In genomic region chr11:131064373-131064991, GRCh38 we compare ENCODE assay signal across 8 cellular contexts.
DNase-seq lines count a peak whose midpoint lies in the region; ATAC-seq and TF ChIP-seq lines count a peak whose summit lies in the region.

No MANE protein-coding gene starts in this region.

- H3K4me1 ChIP-seq in adipocyte (ENCODE audit: control insufficient read depth, insufficient read depth, low read length) (no peaks in the 10 kb centered on the region), right cardiac atrium (ENCODE audit: control insufficient read depth, insufficient read depth, low read length) (no peaks in the 10 kb centered on the region)

- H3K9me3 ChIP-seq in adipocyte (ENCODE audit: control insufficient read depth, low read length): no peaks in the 10 kb centered on the region
- no peaks in the 10 kb centered on the region for H3K9me3 ChIP-seq in right cardiac atrium (ENCODE audit: control insufficient read depth, low read length)

- no peaks in the 10 kb centered on the region for H3K36me3 ChIP-seq in adipocyte (ENCODE audit: control insufficient read depth, insufficient read depth, low read length, severe bottlenecking)

- intact Hi-C loops in right cardiac atrium (cut with DNase I): loop anchor here (5.0 to 10.0 kb wide), 7 partner anchors 140 to 610 kb away; no protein-coding TSS in a partner anchor

- WGBS in right cardiac atrium: 24% methylated on average over 12 of the region's 12 CpGs

- POLR2A ChIA-PET in HEK293T (lab: Yijun Ruan, JAX): no interaction called here

- DNase-seq in 8988T (peak; percentile 18), ELF-1 (ENCODE audit: low read depth, low spot score) (peak; percentile 95), HEK293T (ENCODE audit: extremely low spot score) (peak; percentile 74), NCI-H146 (lab: John Stamatoyannopoulos, UW) (peak; percentile 20), adipocyte (ENCODE audit: low read depth) (peak; percentile 83), right cardiac atrium (peak; percentile 35 to 72 (median 67)), smooth muscle cell of the brain vasculature (ENCODE audit: low read depth, low spot score) (peak; percentile 21)
- DNase-seq in activated CD8-positive, alpha-beta memory T cell treated with anti-CD3 and anti-CD28 coated beads for 24 hours: no peak

- no peak overlapping the region for H3K27ac ChIP-seq in right cardiac atrium (ENCODE audit: low read length)

- CTCF ChIA-PET in HEK293T (lab: Yijun Ruan, JAX): interaction anchor here (0.5 to 1.1 kb wide), 6 partner anchors 16 to 618 kb away, joined by 3 to 17 read pairs (median 3); no protein-coding TSS in a partner anchor

- ATAC-seq in right cardiac atrium: peak; percentile 42 to 50

- no peak overlapping the region for H3K4me3 ChIP-seq in adipocyte (ENCODE audit: low read length)
- H3K4me3 ChIP-seq in right cardiac atrium (ENCODE audit: low read length): no peak overlapping the region

- no peak overlapping the region for H3K9ac ChIP-seq in adipocyte (ENCODE audit: low read length)

- H3K27me3 ChIP-seq in adipocyte (replicated peaks; ENCODE audit: control insufficient read depth, insufficient read depth, low read length) (peaks cover 14% of the 10 kb centered on the region), right cardiac atrium (ENCODE audit: control insufficient read depth, insufficient read depth) (no peaks in the 10 kb centered on the region)

TF ChIP-seq in HEK293T, 16 proteins besides CTCF, POLR2A, EP300 and RAD21:
- TF ChIP-seq TARDBP (IDR thresholded peaks at IDR 0.05) (no peak), NFRKB (IDR thresholded peaks at IDR 0.05) (no peak), FOXM1 (IDR thresholded peaks at IDR 0.05; ENCODE audit: borderline replicate concordance) (no peak), ELF4 (IDR thresholded peaks at IDR 0.05) (no peak)
